ENCODE assay signal across 23 cellular contexts in the genomic region with DNA sequence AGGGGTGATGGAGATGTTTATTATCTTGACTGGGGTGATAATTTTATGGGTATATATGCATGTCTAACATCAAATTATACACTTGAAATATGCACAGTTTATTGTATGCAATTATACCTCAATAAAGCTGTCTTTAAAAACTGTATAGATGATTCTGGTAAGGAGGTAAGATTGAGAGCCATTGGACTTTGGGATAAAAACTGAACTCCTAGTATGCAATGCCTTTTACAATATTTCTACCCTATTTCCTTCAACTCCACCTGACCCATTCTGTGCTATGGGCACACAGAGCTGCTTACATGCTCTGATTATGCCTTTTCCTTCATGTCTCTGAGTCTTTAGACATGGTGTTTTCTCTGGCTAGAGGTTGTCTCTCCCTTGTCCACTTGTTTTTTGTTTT.
"Had no signal": no experiment of that assay in that cellular context is flagged by ENCODE, and none has a peak within 500 bp of the region (broad histone marks: within the 10 kb centered on the region; RNA-seq: fewer than 3 reads in every experiment).

No MANE protein-coding gene starts in this region.

- H3K4me3 ChIP-seq: dorsolateral prefrontal cortex, esophagus muscularis mucosa, heart left ventricle, hepatocyte, left lung, lower lobe of right lung had no signal

- H3K4me1 ChIP-seq: esophagus muscularis mucosa, foreskin keratinocyte, left lung, lower lobe of right lung had no signal

- H3K9me3 ChIP-seq: esophagus muscularis mucosa, heart left ventricle, left lung, lower lobe of right lung had no signal

- H3K36me3 ChIP-seq: esophagus muscularis mucosa, heart left ventricle, left lung, lower lobe of right lung had no signal

- FAIRE-seq: endothelial cell of umbilical vein, frontal cortex, kidney had no signal

- H3K27me3 ChIP-seq: dorsolateral prefrontal cortex, esophagus muscularis mucosa, foreskin keratinocyte, heart left ventricle, hepatocyte, left lung had no signal

- H3K27ac Mint-ChIP-seq: immature natural killer cell, mesothelial cell of epicardium had no signal

- ATAC-seq: foreskin keratinocyte, heart left ventricle, left lung, left ventricle myocardium superior, lower lobe of right lung had no signal

- H3K36me3 Mint-ChIP-seq: immature natural killer cell, mesothelial cell of epicardium had no signal

- H3K27ac ChIP-seq: dorsolateral prefrontal cortex, esophagus muscularis mucosa, foreskin keratinocyte, heart left ventricle, hepatocyte, left lung, lower lobe of right lung had no signal

- H3K4me1 Mint-ChIP-seq: central memory CD8-positive, alpha-beta T cell; immature natural killer cell had no signal

- DNase-seq: cerebellar nuclear complex; cortex of kidney; dermis blood vessel endothelial cell; dorsolateral prefrontal cortex; effector CD4-positive, alpha-beta T cell; effector memory CD4-positive, alpha-beta T cell; foreskin keratinocyte; heart left ventricle; hypothalamus; immature natural killer cell; islet precursor cell; kidney; kidney glomerular epithelial cell; left lung; left ventricle myocardium superior; lower lobe of right lung; mesenchymal stem cell had no signal

- H3K4me3 Mint-ChIP-seq: central memory CD8-positive, alpha-beta T cell; immature natural killer cell; mesothelial cell of epicardium had no signal
